In the genomic region with DNA sequence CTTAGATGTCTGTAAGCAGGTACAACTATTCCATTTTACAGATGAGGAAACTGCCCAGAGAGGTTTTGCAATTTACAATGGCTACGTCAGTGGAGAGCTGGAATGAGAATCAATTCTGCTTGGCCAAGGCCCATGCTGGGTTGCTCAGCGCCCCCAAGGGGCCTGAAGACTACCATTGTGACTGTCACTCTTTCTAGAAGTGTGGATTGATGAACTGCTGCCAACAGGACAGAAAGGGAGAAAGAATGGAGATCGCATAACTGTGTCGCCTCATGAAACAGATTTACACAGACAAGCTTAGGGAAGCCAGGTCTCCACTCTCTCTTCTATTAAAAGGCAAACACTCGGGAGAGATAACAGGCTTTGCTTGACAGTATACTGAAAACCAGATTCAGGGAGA, we compare ENCODE assay signal across 18 cellular contexts.
DNase-seq lines count a peak whose midpoint lies in the region; ATAC-seq, FAIRE-seq and TF ChIP-seq lines count a peak whose summit lies in the region.
"Had no signal": no experiment of that assay in that cellular context is flagged by ENCODE, and none has a peak within 500 bp of the region (broad histone marks: within the 10 kb centered on the region; RNA-seq: fewer than 3 reads in every experiment).

No MANE protein-coding gene starts in this region.

- no peak for FAIRE-seq in GM12878 (lab: Jason Lieb, UNC)
- FAIRE-seq: TTC549 had no signal

- no peaks in the 10 kb centered on the region for H4K20me1 ChIP-seq in GM12878 (ENCODE audit: control insufficient read depth, insufficient read depth)
- no peaks in the 10 kb centered on the region for H4K20me1 ChIP-seq in smooth muscle cell (ENCODE audit: low read depth)

- RAD21 ChIA-PET in GM12878 (lab: Charles Lee; ENCODE audit: unreplicated experiment): interaction anchor here (0.6 to 1.1 kb wide), 4 partner anchors 161 to 923 kb away, joined by 3 to 4 read pairs (median 3); no protein-coding TSS in a partner anchor

- POLR2A ChIA-PET in GM12878 (lab: Charles Lee): no interaction called here

- intact Hi-C loops in Right ventricle myocardium inferior (cut with DNase I): no loop called here
- intact Hi-C loops in GM12878 (cut with micrococcal nuclease; ENCODE audit: unreplicated experiment): no loop called here
- intact Hi-C loops in testis (cut with DNase I; ENCODE audit: low total_unique reads): no loop called here

- peaks cover 9% of the 10 kb centered on the region for H3K36me3 Mint-ChIP-seq in IgD-negative memory B cell

- H3K4me3 ChIP-seq in right atrium auricular region (no peak overlapping the region), GM12878 (no peak overlapping the region), smooth muscle cell (no peak overlapping the region), testis (no peak overlapping the region)
- H3K4me3 ChIP-seq: PC-9 had no signal

- peak overlapping the region in 2 of 3 donors; percentile 10 to 29 for H3K27ac Mint-ChIP-seq in IgD-negative memory B cell
- H3K27ac Mint-ChIP-seq: activated naive CD4-positive, alpha-beta T cell treated with anti-CD3 and anti-CD28 coated beads, Interleukin-2, amount 50 U/mL, for 24 hours had no signal

- peaks cover 0 to 8% (median 3%) of the 10 kb centered on the region in 3 donors for H3K9me3 Mint-ChIP-seq in IgD-negative memory B cell

- H3K36me3 ChIP-seq in right atrium auricular region: no peaks in the 10 kb centered on the region
- no peaks in the 10 kb centered on the region for H3K36me3 ChIP-seq in GM12878 (ENCODE audit: control insufficient read depth in 2 of 2, insufficient read depth in 2 of 2, low read length in 1 of 2)
- H3K36me3 ChIP-seq in smooth muscle cell (ENCODE audit: low read depth): no peaks in the 10 kb centered on the region
- H3K36me3 ChIP-seq in testis (ENCODE audit: low read depth, missing control alignments): no peaks in the 10 kb centered on the region

- ATAC-seq in Right ventricle myocardium inferior: peak; percentile 52
- peak; percentile 76 for ATAC-seq in GM12878
- ATAC-seq in HG02571 (IDR thresholded peaks at IDR 0.05; ENCODE audit: unreplicated experiment): no peak
- ATAC-seq: activated T-cell treated with anti-CD3 and anti-CD28 coated beads, Interleukin-2, amount 50 U/mL, for 4 hours had no signal

- SMC1A ChIA-PET in GM12878 (lab: Charles Lee; ENCODE audit: uncharacterized antibody, unreplicated experiment): interaction anchor here (0.6 to 1.5 kb wide), 6 partner anchors 11 to 505 kb away, joined by 3 to 4 read pairs (median 3); no protein-coding TSS in a partner anchor

- H3K79me2 ChIP-seq in GM12878 (ENCODE audit: control insufficient read depth, insufficient read depth, low read length) (no peaks in the 10 kb centered on the region), smooth muscle cell (ENCODE audit: low read depth) (peaks cover 9% of the 10 kb centered on the region)

- peak; percentile 54 for TF ChIP-seq RAD21 in GM12878 (IDR thresholded peaks at IDR 0.05; ENCODE audit: insufficient read depth, low read depth, low read length)

- H3K27me3 Mint-ChIP-seq in IgD-negative memory B cell: no peaks in the 10 kb centered on the region
- H3K27me3 Mint-ChIP-seq: activated naive CD4-positive, alpha-beta T cell treated with anti-CD3 and anti-CD28 coated beads, Interleukin-2, amount 50 U/mL, for 24 hours had no signal

- DNase-seq in Right ventricle myocardium inferior (ENCODE audit: missing footprints) (no peak), right atrium auricular region (ENCODE audit: low spot score) (no peak), GM12878 (ENCODE audit: low read depth, low spot score) (no peak), smooth muscle cell (lab: John Stamatoyannopoulos, UW; ENCODE audit: unreplicated experiment) (no peak), testis (no peak)
- DNase-seq in stimulated activated naive CD4-positive, alpha-beta T cell (lab: John Stamatoyannopoulos, UW): no peak
- DNase-seq: activated CD4-positive, alpha-beta T cell treated with anti-CD3 and anti-CD28 coated beads, Interleukin-2, amount 50 U/mL, for 48 hours; activated T-cell treated with anti-CD3 and anti-CD28 coated beads, Interleukin-2, amount 50 U/mL, for 4 hours; COR-L47; foreskin melanocyte; HCEC 1CT; NCI-H1694 treated with DMSO at 0.1 percent for 48 hours; PC-9; stimulated activated CD4-positive, alpha-beta T cell treated with anti-CD3 and anti-CD28 coated beads, Interleukin-4, amount 100 ng/mL, for 1 hour had no signal

- peaks cover 0 to 12% (median 10%) of the 10 kb centered on the region in 3 donors for H3K4me1 Mint-ChIP-seq in IgD-negative memory B cell

- in situ Hi-C loops in GM12878 (cut with MboI): no loop called here

- WGBS in GM12878 (ENCODE audit: insufficient coverage, insufficient replicate concordance, low lambda C conversion rate, missing lambda C conversion rate): 43% methylated on average over 5 of the region's 5 CpGs
- 44% methylated on average over 5 of the region's 5 CpGs for WGBS in smooth muscle cell (ENCODE audit: low lambda C conversion rate)
- WGBS in testis, 2 donors: 77% methylated on average over 5 of the region's 5 CpGs

- no peaks in the 10 kb centered on the region for H3K27me3 ChIP-seq in right atrium auricular region
- no peaks in the 10 kb centered on the region for H3K27me3 ChIP-seq in GM12878 (replicated peaks in 1 of 2; ENCODE audit: control insufficient read depth in 2 of 2, insufficient read depth in 2 of 2, low read length in 1 of 2)
- H3K27me3 ChIP-seq in smooth muscle cell (ENCODE audit: low read depth): no peaks in the 10 kb centered on the region
- H3K27me3 ChIP-seq in testis: no peaks in the 10 kb centered on the region

- TF ChIP-seq CTCF in right atrium auricular region (IDR thresholded peaks at IDR 0.05): no peak
- TF ChIP-seq CTCF in GM12878 (IDR thresholded peaks at IDR 0.05 in 2 of 3, conservative IDR thresholded peaks at IDR 0.05 in 1 of 3; ENCODE audit: control insufficient read depth in 2 of 3, extremely low read depth in 1 of 3, insufficient read depth in 1 of 3, low read depth in 3 of 3, low read length in 3 of 3): peak in 2 of 3 experiments; percentile 30 to 36; a peak in 2 of 6 replicates
- no peak for TF ChIP-seq CTCF in smooth muscle cell (IDR thresholded peaks at IDR 0.05; ENCODE audit: borderline replicate concordance, insufficient read depth, poor library complexity, severe bottlenecking)
- TF ChIP-seq CTCF in testis (IDR thresholded peaks at IDR 0.05): no peak

- TF ChIP-seq POLR2A in GM12878 (IDR thresholded peaks at IDR 0.05; ENCODE audit: low read depth, low read length): no peak
- TF ChIP-seq POLR2A in testis (IDR thresholded peaks at IDR 0.05): no peak

- no peak overlapping the region for H3K4me3 Mint-ChIP-seq in IgD-negative memory B cell
- H3K4me3 Mint-ChIP-seq: activated naive CD4-positive, alpha-beta T cell treated with anti-CD3 and anti-CD28 coated beads, Interleukin-2, amount 50 U/mL, for 24 hours; activated T-cell treated with anti-CD3 and anti-CD28 coated beads, Interleukin-2, amount 50 U/mL, for 4 hours had no signal

- H2AFZ ChIP-seq in GM12878 (ENCODE audit: control insufficient read depth, low read depth, low read length): no peak overlapping the region
- H2AFZ ChIP-seq in smooth muscle cell (ENCODE audit: low read depth): no peak overlapping the region
- H2AFZ ChIP-seq: PC-9 had no signal

- H3K9me3 ChIP-seq in right atrium auricular region: no peaks in the 10 kb centered on the region
- no peaks in the 10 kb centered on the region; the same call in 2 of the 3 replicates for H3K9me3 ChIP-seq in GM12878 (replicated peaks; ENCODE audit: control insufficient read depth, insufficient read depth, low read length)
- H3K9me3 ChIP-seq in smooth muscle cell (replicated peaks; ENCODE audit: low read depth): no peaks in the 10 kb centered on the region
- H3K9me3 ChIP-seq in testis: no peaks in the 10 kb centered on the region

- H3K9ac ChIP-seq in GM12878 (ENCODE audit: control insufficient read depth, insufficient read depth, low read length) (no peak overlapping the region), smooth muscle cell (ENCODE audit: low read depth) (peak overlapping the region; percentile 86)

- H3K4me2 ChIP-seq in GM12878 (ENCODE audit: control insufficient read depth, insufficient read depth): no peak overlapping the region
- H3K4me2 ChIP-seq in smooth muscle cell: peak overlapping the region; percentile 65
- H3K4me2 ChIP-seq: PC-9 had no signal

- BruUV-seq in GM12878 (replicated peaks; lab: Mats Ljungman, UMichigan): no TSS peak

- CTCF ChIA-PET in GM12878 (lab: Yijun Ruan, JAX): interaction anchor here (0.8 to 1.8 kb wide), 12 partner anchors 20 to 923 kb away, joined by 3 to 6 read pairs (median 4); no protein-coding TSS in a partner anchor

- no peak overlapping the region for H3K27ac ChIP-seq in right atrium auricular region
- H3K27ac ChIP-seq in GM12878 (ENCODE audit: control insufficient read depth, insufficient read depth): no peak overlapping the region
- peak overlapping the region; percentile 97 for H3K27ac ChIP-seq in smooth muscle cell (ENCODE audit: low read depth)
- no peak overlapping the region for H3K27ac ChIP-seq in testis
- H3K27ac ChIP-seq: PC-9 had no signal

- no peak for TF ChIP-seq EP300 in GM12878 (IDR thresholded peaks at IDR 0.05; ENCODE audit: borderline replicate concordance in 1 of 2, control insufficient read depth in 1 of 2, low read depth in 2 of 2, low read length in 2 of 2)

- H3K4me1 ChIP-seq in right atrium auricular region: peaks cover 0 to 5% of the 10 kb centered on the region in 2 donors
- H3K4me1 ChIP-seq in GM12878 (ENCODE audit: control insufficient read depth, insufficient read depth, low read length): no peaks in the 10 kb centered on the region
- peaks cover 2% of the 10 kb centered on the region for H3K4me1 ChIP-seq in smooth muscle cell (ENCODE audit: low read depth)
- H3K4me1 ChIP-seq in testis: no peaks in the 10 kb centered on the region

- H3F3A ChIP-seq in smooth muscle cell (ENCODE audit: low read depth): peaks cover 6% of the 10 kb centered on the region

Comparison
In these comparisons a context has a peak if more than half of its experiments do, and no peak if none do; other contexts are left out.
1. CTCF ChIP-seq: peak in GM12878 (2 of 3); none in right atrium auricular region (0 of 2), smooth muscle cell (single experiment) and testis (0 of 3).